In the genomic region with DNA sequence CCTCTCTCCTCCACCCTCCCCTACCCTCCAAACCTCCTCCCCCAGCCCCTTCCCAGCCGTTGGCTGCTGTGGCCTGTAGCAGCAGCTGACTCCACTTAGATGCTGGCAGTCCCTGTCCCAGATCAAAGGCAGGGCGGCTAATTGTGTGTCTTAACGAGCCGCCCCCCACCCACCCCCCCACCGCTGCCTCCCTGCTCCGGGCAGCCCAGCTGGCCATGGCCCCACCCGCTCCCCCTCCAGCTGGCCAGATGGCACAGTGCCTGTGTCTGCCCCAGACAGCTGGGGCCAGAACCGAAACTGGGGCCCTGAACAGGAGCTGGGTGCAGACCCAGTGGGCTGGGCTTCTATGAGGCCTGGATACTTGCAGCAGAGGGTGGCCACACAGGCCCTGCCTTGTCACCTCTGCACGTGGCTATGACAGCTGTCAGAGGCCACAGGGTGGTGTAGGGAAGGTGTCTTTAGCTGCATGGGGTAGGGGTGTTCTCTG, we compare ENCODE assay signal across 13 cellular contexts. TPM values are rescaled to one million over a fixed set of nuclear protein-coding genes. Genes with fewer than 3 reads are reported as not detected.
A peak's percentile ranks its signal among the peaks of the same experiment; 100 is the strongest.
DNase-seq lines count a peak whose midpoint lies in the region; ATAC-seq and TF ChIP-seq lines count a peak whose summit lies in the region.
"Had no signal": no experiment of that assay in that cellular context is flagged by ENCODE, and none has a peak within 500 bp of the region (broad histone marks: within the 10 kb centered on the region; RNA-seq: fewer than 3 reads in every experiment).

No MANE protein-coding gene starts in this region.

- H3K4me1 ChIP-seq in right atrium auricular region: peaks cover 0 to 15% of the 10 kb centered on the region in 2 donors

- H3K4me1 Mint-ChIP-seq in nephron (peaks cover 52% of the 10 kb centered on the region), HFFc6 (ENCODE audit: low read depth) (no peaks in the 10 kb centered on the region)

- peak; percentile 42 for ATAC-seq in GM18867 (IDR thresholded peaks at IDR 0.05; ENCODE audit: unreplicated experiment)
- peak; percentile 30 for ATAC-seq in HG02763 (IDR thresholded peaks at IDR 0.05; ENCODE audit: unreplicated experiment)

- no peak for TF ChIP-seq CTCF in nephron (IDR thresholded peaks at IDR 0.05; ENCODE audit: unreplicated experiment in 3 of 3)
- no peak for TF ChIP-seq CTCF in HFFc6 (IDR thresholded peaks at IDR 0.05)
- no peak for TF ChIP-seq CTCF in right atrium auricular region (IDR thresholded peaks at IDR 0.05)

- DNase-seq in NCI-H82 (lab: John Stamatoyannopoulos, UW): peak; percentile 97
- no peak for DNase-seq in T1000 (lab: John Stamatoyannopoulos, UW)
- DNase-seq in HFFc6: no peak
- DNase-seq in activated T-cell treated with anti-CD3 and anti-CD28 coated beads, Interleukin-2, amount 50 U/mL, for 1 hour: no peak
- no peak for DNase-seq in right atrium auricular region (ENCODE audit: low spot score)
- DNase-seq: stimulated activated naive CD4-positive, alpha-beta T cell had no signal

- no peaks in the 10 kb centered on the region for H3K9me3 ChIP-seq in right atrium auricular region

- no peaks in the 10 kb centered on the region for H3K9me3 Mint-ChIP-seq in nephron
- no peaks in the 10 kb centered on the region for H3K9me3 Mint-ChIP-seq in HFFc6
- H3K9me3 Mint-ChIP-seq: T-helper 2 cell treated with Interferon-gamma antibody and Interleukin-4, amounts not matched to agents 5 μg/mL and 100 μg/mL, for 36 hours had no signal

- H3K27me3 Mint-ChIP-seq in nephron (ENCODE audit: low read depth) (peaks cover 82% of the 10 kb centered on the region), HFFc6 (ENCODE audit: insufficient read depth) (peaks cover 61% of the 10 kb centered on the region)

- H3K4me3 Mint-ChIP-seq in nephron (peak overlapping the region in 2 of 3 experiments; percentile 14 to 77), HFFc6 (no peak overlapping the region)
- H3K4me3 Mint-ChIP-seq: T-helper 2 cell treated with Interferon-gamma antibody and Interleukin-4, amounts not matched to agents 5 μg/mL and 100 μg/mL, for 36 hours had no signal

- H3K4me3 ChIP-seq in right atrium auricular region: no peak overlapping the region

- H3K36me3 ChIP-seq in right atrium auricular region: no peaks in the 10 kb centered on the region

- H3K36me3 Mint-ChIP-seq in nephron (ENCODE audit: low read depth) (no peaks in the 10 kb centered on the region), HFFc6 (ENCODE audit: low read depth) (0 out of 2 replicates have a peak, but pooled peaks cover 4% of the 10 kb centered on the region)

- H3K27ac Mint-ChIP-seq in nephron: peak overlapping the region in 1 of 3 experiments; percentile 43
- H3K27ac Mint-ChIP-seq in HFFc6: no peak overlapping the region
- H3K27ac Mint-ChIP-seq: T-helper 2 cell treated with Interferon-gamma antibody and Interleukin-4, amounts not matched to agents 5 μg/mL and 100 μg/mL, for 36 hours had no signal

- H3K27ac ChIP-seq in right atrium auricular region: no peak overlapping the region

- no peaks in the 10 kb centered on the region for H3K27me3 ChIP-seq in right atrium auricular region

RNA-seq across cellular contexts. Expression of gene WNT10A, which starts 5.9 kb away (rescaled TPM):
- not detected for total RNA-seq in HFFc6 (2021; fragmentation: NEBNext Ultra II Directional; extraction: Animal tissue kit (Norgen Biotek cat#: 25700))
- total RNA-seq in right atrium auricular region: 1 to 10 TPM in 1 of 2 donors, under 1 TPM in 1; 0.90 to 1.2 TPM
- total RNA-seq: fibroblast of villous mesenchyme, HT1080, osteocyte had no signal

RNA-seq across cellular contexts. Expression of gene WNT6, which starts 26.9 kb away (rescaled TPM):
- not detected for total RNA-seq in HFFc6 (2021; fragmentation: NEBNext Ultra II Directional; extraction: Animal tissue kit (Norgen Biotek cat#: 25700))
- total RNA-seq in right atrium auricular region: 1 to 10 TPM; 1.8 to 2.4 TPM
- total RNA-seq: fibroblast of villous mesenchyme, HT1080 had no signal

RNA-seq across cellular contexts. Expression of gene PRKAG3, which starts 54.9 kb away (rescaled TPM):
- not detected for total RNA-seq in HFFc6 (2021; fragmentation: NEBNext Ultra II Directional; extraction: Animal tissue kit (Norgen Biotek cat#: 25700))
- total RNA-seq in right atrium auricular region: under 1 TPM in 1 of 2 donors, not detected in 1; 0.19 TPM
- total RNA-seq: fibroblast of villous mesenchyme, HT1080, osteocyte had no signal
